Comparison of ENCODE assay signal across 8 cellular contexts in genomic region chr5:111223086-111223789, GRCh38. TPM values are rescaled to one million over a fixed set of nuclear protein-coding genes. Genes with fewer than 3 reads are reported as not detected.
DNase-seq lines count a peak whose midpoint lies in the region; ATAC-seq and TF ChIP-seq lines count a peak whose summit lies in the region.

No MANE protein-coding gene starts in this region.

- no peak for TF ChIP-seq CTCF in lower lobe of right lung (IDR thresholded peaks at IDR 0.05)
- TF ChIP-seq CTCF in GM20000 (IDR thresholded peaks at IDR 0.05; ENCODE audit: extremely low read depth, missing control alignments), result no peak

- DNase-seq in G401 (ENCODE audit: low spot score) (peak; percentile 71), lower lobe of right lung (no peak), GM20000 (ENCODE audit: low spot score) (no peak), NCI-H226 (no peak), OCI-M1 (lab: John Stamatoyannopoulos, UW) (no peak)
- no peak for DNase-seq in activated naive CD8-positive, alpha-beta T cell treated with anti-CD3 and anti-CD28 coated beads, Interleukin-2, amount 50 U/mL, for 24 hours
- no peak for DNase-seq in stimulated activated CD4-positive, alpha-beta T cell treated with anti-CD3 and anti-CD28 coated beads, Interleukin-4, amount 100 ng/mL, for 1 hour

- H3K4me1 ChIP-seq in lower lobe of right lung, result peaks cover 16% of the 10 kb centered on the region

- H3K4me1 Mint-ChIP-seq in activated naive CD8-positive, alpha-beta T cell treated with anti-CD3 and anti-CD28 coated beads, Interleukin-2, amount 50 U/mL, for 24 hours, result peaks cover 25% of the 10 kb centered on the region

- H3K4me3 ChIP-seq in lower lobe of right lung, result peak overlapping the region; percentile 63

- no peaks in the 10 kb centered on the region for H3K9me3 Mint-ChIP-seq in activated naive CD8-positive, alpha-beta T cell treated with anti-CD3 and anti-CD28 coated beads, Interleukin-2, amount 50 U/mL, for 24 hours

- no peak overlapping the region for H3K27ac ChIP-seq in lower lobe of right lung

- no peaks in the 10 kb centered on the region for H3K27me3 Mint-ChIP-seq in activated naive CD8-positive, alpha-beta T cell treated with anti-CD3 and anti-CD28 coated beads, Interleukin-2, amount 50 U/mL, for 24 hours

- in situ Hi-C loops in G401 (cut with HindIII; ENCODE audit: low sequenced_read_pairs), result no loop called here

- no peaks in the 10 kb centered on the region for H3K36me3 ChIP-seq in lower lobe of right lung

- H3K27ac Mint-ChIP-seq in activated naive CD8-positive, alpha-beta T cell treated with anti-CD3 and anti-CD28 coated beads, Interleukin-2, amount 50 U/mL, for 24 hours, result peak overlapping the region; percentile 81

- ATAC-seq in HG02642 (IDR thresholded peaks at IDR 0.05; ENCODE audit: poor library complexity, unreplicated experiment) (peak; percentile 12), lower lobe of right lung (peak in 1 of 2 donors; percentile 19)
- ATAC-seq in activated naive CD8-positive, alpha-beta T cell treated with anti-CD3 and anti-CD28 coated beads, Interleukin-2, amount 50 U/mL, for 24 hours, result peak; percentile 11

- no peaks in the 10 kb centered on the region for H3K9me3 ChIP-seq in lower lobe of right lung

- H3K36me3 Mint-ChIP-seq in activated naive CD8-positive, alpha-beta T cell treated with anti-CD3 and anti-CD28 coated beads, Interleukin-2, amount 50 U/mL, for 24 hours (ENCODE audit: low read depth), result peaks cover 3% of the 10 kb centered on the region

- peak overlapping the region; percentile 72 for H3K4me3 Mint-ChIP-seq in activated naive CD8-positive, alpha-beta T cell treated with anti-CD3 and anti-CD28 coated beads, Interleukin-2, amount 50 U/mL, for 24 hours

- H3K27me3 ChIP-seq in lower lobe of right lung (ENCODE audit: low read depth), result peaks cover 22% of the 10 kb centered on the region

- intact Hi-C loops in lower lobe of right lung (cut with DNase I), result no loop called here

RNA-seq across cellular contexts. Expression of gene CAMK4, which starts 0.9 kb away (rescaled TPM):
- total RNA-seq in G401 (2014; rRNA removed; shearing (Covaris generic)), result under 0.01 TPM in 1 of 2 replicates, not detected in the other
- total RNA-seq in lower lobe of right lung, result 2.7 TPM
